ENCODE assay signal across 33 cellular contexts in genomic region chr2:113112438-113112837, GRCh38. TPM values are rescaled to one million over a fixed set of nuclear protein-coding genes. Genes with fewer than 3 reads are reported as not detected.
"Had no signal": no experiment of that assay in that cellular context is flagged by ENCODE, and none has a peak within 500 bp of the region (broad histone marks: within the 10 kb centered on the region; RNA-seq: fewer than 3 reads in every experiment).

No MANE protein-coding gene starts in this region.

- H2AFZ ChIP-seq: parathyroid adenoma had no signal

- FAIRE-seq: endometrium, islet of Langerhans, urothelium cell line had no signal

- H3K9me3 ChIP-seq: heart right ventricle, left lung, mucosa of descending colon, thoracic aorta, tibial nerve, upper lobe of left lung had no signal

- H3K4me1 ChIP-seq: parathyroid adenoma had no signal

- H3K4me1 Mint-ChIP-seq: mesothelial cell of epicardium, neural crest cell had no signal

- H3K79me2 ChIP-seq: parathyroid adenoma had no signal

- H3K4me3 Mint-ChIP-seq: effector memory CD8-positive, alpha-beta T cell; mesothelial cell of epicardium; naive B cell; natural killer cell treated with Interleukin-12 subunit alpha and Interleukin-12 subunit beta and Interleukin-15 and Interleukin-18, amount 100 ng/mL, for 72 hours; neural crest cell; stimulated activated naive B cell treated with anti-CD40 and anti-IgM and Interleukin-4, amounts not matched to agents 10 μg/mL and 1 μg/mL and 100 μg/mL, for 72 hours; stimulated activated naive CD8-positive, alpha-beta T cell treated with anti-CD3 and anti-CD28 coated beads, Interleukin-15, Interleukin-2, amounts not matched to agents 100 ng/mL and 50 ng/mL, for 24 hours had no signal

- H3K9me3 Mint-ChIP-seq: effector memory CD8-positive, alpha-beta T cell; mesothelial cell of epicardium; naive B cell; natural killer cell treated with Interleukin-12 subunit alpha and Interleukin-12 subunit beta and Interleukin-15 and Interleukin-18, amount 100 ng/mL, for 72 hours; neural crest cell; stimulated activated naive B cell treated with anti-CD40 and anti-IgM and Interleukin-4, amounts not matched to agents 10 μg/mL and 1 μg/mL and 100 μg/mL, for 72 hours; stimulated activated naive CD8-positive, alpha-beta T cell treated with anti-CD3 and anti-CD28 coated beads, Interleukin-15, Interleukin-2, amounts not matched to agents 100 ng/mL and 50 ng/mL, for 24 hours had no signal

- H3K27me3 ChIP-seq: foreskin keratinocyte, left lung, tibial nerve, upper lobe of left lung had no signal

- H3K36me3 ChIP-seq: heart right ventricle, left lung, thoracic aorta, tibial nerve, upper lobe of left lung had no signal

- H3K4me3 ChIP-seq: heart right ventricle, left lung, mucosa of descending colon, skin epidermis, thoracic aorta, tibial nerve, upper lobe of left lung had no signal

- H3K27ac ChIP-seq: foreskin keratinocyte, heart right ventricle, parathyroid adenoma, thoracic aorta, tibial nerve had no signal

- DNase-seq: cortex of kidney; effector memory CD8-positive, alpha-beta T cell; glutamatergic neuron; heart right ventricle; hippocampal formation; left cardiac atrium; mesenchymal stem cell; mucosa of descending colon; naive B cell; stimulated activated CD4-positive, alpha-beta T cell treated with anti-CD3 and anti-CD28 coated beads, Interleukin-15, amount 100 ng/mL, for 24 hours; stimulated activated CD4-positive, alpha-beta T cell treated with anti-CD3 and anti-CD28 coated beads, Interleukin-2, amount 100 ng/mL, for 48 hours; stimulated activated naive B cell treated with anti-CD40 and anti-IgM and Interleukin-4, amounts not matched to agents 10 μg/mL and 1 μg/mL and 100 μg/mL, for 72 hours had no signal

- H3K36me3 Mint-ChIP-seq: mesothelial cell of epicardium; naive B cell; natural killer cell treated with Interleukin-12 subunit alpha and Interleukin-12 subunit beta and Interleukin-15 and Interleukin-18, amount 100 ng/mL, for 72 hours; stimulated activated naive B cell treated with anti-CD40 and anti-IgM and Interleukin-4, amounts not matched to agents 10 μg/mL and 1 μg/mL and 100 μg/mL, for 72 hours had no signal

- ATAC-seq: effector memory CD8-positive, alpha-beta T cell; left cardiac atrium; stimulated activated naive B cell treated with anti-CD40 and anti-IgM and Interleukin-4, amounts not matched to agents 10 μg/mL and 1 μg/mL and 100 μg/mL, for 72 hours had no signal

- H3K9ac ChIP-seq: parathyroid adenoma had no signal

- H3K27ac Mint-ChIP-seq: effector memory CD8-positive, alpha-beta T cell; mesothelial cell of epicardium; naive B cell; natural killer cell treated with Interleukin-12 subunit alpha and Interleukin-12 subunit beta and Interleukin-15 and Interleukin-18, amount 100 ng/mL, for 72 hours; progenitor cell of endocrine pancreas; stimulated activated naive B cell treated with anti-CD40 and anti-IgM and Interleukin-4, amounts not matched to agents 10 μg/mL and 1 μg/mL and 100 μg/mL, for 72 hours; stimulated activated naive CD8-positive, alpha-beta T cell treated with anti-CD3 and anti-CD28 coated beads, Interleukin-15, Interleukin-2, amounts not matched to agents 100 ng/mL and 50 ng/mL, for 24 hours had no signal

RNA-seq across cellular contexts. Expression of gene IL1RN, which starts 15.0 kb away (rescaled TPM):
- total RNA-seq: dermis microvascular lymphatic vessel endothelial cell, fibroblast of lung, lung microvascular endothelial cell, mesothelial cell of epicardium, neural crest cell, osteoblast, progenitor cell of endocrine pancreas had no signal

RNA-seq across cellular contexts. Expression of gene IL1F10, which starts 44.7 kb away (rescaled TPM):
- total RNA-seq: dermis microvascular lymphatic vessel endothelial cell; esophagus mucosa; fibroblast of lung; foreskin keratinocyte; heart right ventricle; kidney epithelial cell; left cardiac atrium; left lung; lung microvascular endothelial cell; mesothelial cell of epicardium; mucosa of descending colon; natural killer cell treated with Interleukin-12 subunit alpha and Interleukin-12 subunit beta and Interleukin-15 and Interleukin-18, amount 100 ng/mL, for 72 hours; neural crest cell; osteoblast; progenitor cell of endocrine pancreas; thoracic aorta; tibial nerve; upper lobe of left lung had no signal
- polyA plus RNA-seq: fibroblast of lung, heart right ventricle had no signal

RNA-seq across cellular contexts. Expression of gene IL36RN, which starts 53.4 kb away (rescaled TPM):
- total RNA-seq: dermis microvascular lymphatic vessel endothelial cell; fibroblast of lung; heart right ventricle; left cardiac atrium; left lung; lung microvascular endothelial cell; mucosa of descending colon; natural killer cell treated with Interleukin-12 subunit alpha and Interleukin-12 subunit beta and Interleukin-15 and Interleukin-18, amount 100 ng/mL, for 72 hours; neural crest cell; osteoblast; progenitor cell of endocrine pancreas; thoracic aorta; tibial nerve; upper lobe of left lung had no signal
- polyA plus RNA-seq: fibroblast of lung, heart right ventricle had no signal

RNA-seq across cellular contexts. Expression of gene IL36B, which starts 59.8 kb away (rescaled TPM):
- total RNA-seq: dermis microvascular lymphatic vessel endothelial cell; fibroblast of lung; foreskin keratinocyte; heart right ventricle; kidney epithelial cell; left cardiac atrium; left lung; lung microvascular endothelial cell; mesothelial cell of epicardium; mucosa of descending colon; natural killer cell treated with Interleukin-12 subunit alpha and Interleukin-12 subunit beta and Interleukin-15 and Interleukin-18, amount 100 ng/mL, for 72 hours; neural crest cell; osteoblast; progenitor cell of endocrine pancreas; thoracic aorta; tibial nerve; upper lobe of left lung had no signal
- polyA plus RNA-seq: fibroblast of lung, foreskin keratinocyte, heart right ventricle had no signal
